In genomic region chr20:2509794-2510193, GRCh38 we compare ENCODE assay signal across 10 cellular contexts. TPM values are rescaled to one million over a fixed set of nuclear protein-coding genes. Genes with fewer than 3 reads are reported as not detected.
DNase-seq lines count a peak whose midpoint lies in the region; ATAC-seq and TF ChIP-seq lines count a peak whose summit lies in the region.
"Had no signal": no experiment of that assay in that cellular context is flagged by ENCODE, and none has a peak within 500 bp of the region (broad histone marks: within the 10 kb centered on the region; RNA-seq: fewer than 3 reads in every experiment).

No MANE protein-coding gene starts in this region.

- H2BK120ac ChIP-seq in mesendoderm (ENCODE audit: low read depth, low read length), result no peak overlapping the region

- in situ Hi-C loops in ACHN (cut with HindIII; ENCODE audit: low pct_ligation_motif_present, low pct_unique_long_range_greater_than_20kb, low sequenced_read_pairs), result no loop called here

- H2BK5ac ChIP-seq in mesendoderm (ENCODE audit: low read length), result no peak overlapping the region

- H3K4me3 Mint-ChIP-seq in stimulated activated naive CD8-positive, alpha-beta T cell treated with anti-CD3 and anti-CD28 coated beads, Interleukin-15, Interleukin-2, amounts not matched to agents 100 ng/mL and 50 ng/mL, for 24 hours, result peak overlapping the region; percentile 97
- peak overlapping the region in 1 of 2 donors; percentile 97 for H3K4me3 Mint-ChIP-seq in stimulated activated naive CD8-positive, alpha-beta T cell treated with anti-CD3 and anti-CD28 coated beads, Interleukin-15, amount 100 ng/mL, for 72 hours
- H3K4me3 Mint-ChIP-seq in activated T-helper 2 cell treated with anti-CD3 and anti-CD28 coated beads, Interferon-gamma antibody, Interleukin-2, Interleukin-4, amounts not matched to agents 10 μg/mL and 5 μg/mL and 100 μg/mL, durations not matched to agents 14 hours and 24 hours and 36 hours (ENCODE audit: low read depth), result peak overlapping the region; percentile 41

- no peak overlapping the region for H3K4ac ChIP-seq in mesendoderm (ENCODE audit: low read depth, low read length)

- no peak overlapping the region for H3K4me2 ChIP-seq in mesendoderm (ENCODE audit: low read length)

- peaks cover 19% of the 10 kb centered on the region for H3K4me1 Mint-ChIP-seq in stimulated activated naive CD8-positive, alpha-beta T cell treated with anti-CD3 and anti-CD28 coated beads, Interleukin-15, Interleukin-2, amounts not matched to agents 100 ng/mL and 50 ng/mL, for 24 hours (ENCODE audit: low read depth)
- peaks cover 11% of the 10 kb centered on the region for H3K4me1 Mint-ChIP-seq in stimulated activated naive CD8-positive, alpha-beta T cell treated with anti-CD3 and anti-CD28 coated beads, Interleukin-15, amount 100 ng/mL, for 72 hours
- H3K4me1 Mint-ChIP-seq in activated T-helper 2 cell treated with anti-CD3 and anti-CD28 coated beads, Interferon-gamma antibody, Interleukin-2, Interleukin-4, amounts not matched to agents 10 μg/mL and 5 μg/mL and 100 μg/mL, durations not matched to agents 14 hours and 24 hours and 36 hours (ENCODE audit: low read depth), result peaks cover 8% of the 10 kb centered on the region

- peaks cover 8% of the 10 kb centered on the region for H3K4me1 ChIP-seq in mesendoderm (ENCODE audit: control insufficient read depth, low read depth, low read length)

- peaks cover 1% of the 10 kb centered on the region for H3K79me1 ChIP-seq in mesendoderm (ENCODE audit: low read length)

- no peak for ATAC-seq in stimulated activated naive CD8-positive, alpha-beta T cell treated with anti-CD3 and anti-CD28 coated beads, Interleukin-15, amount 100 ng/mL, for 72 hours
- no peak for ATAC-seq in HG03342 (IDR thresholded peaks at IDR 0.05; ENCODE audit: unreplicated experiment)
- no peak for ATAC-seq in GM19324 (IDR thresholded peaks at IDR 0.05; ENCODE audit: low FRiP score, unreplicated experiment)
- no peak for ATAC-seq in omental fat pad (ENCODE audit: low FRiP score)

- no peaks in the 10 kb centered on the region for H3K36me3 Mint-ChIP-seq in stimulated activated naive CD8-positive, alpha-beta T cell treated with anti-CD3 and anti-CD28 coated beads, Interleukin-15, Interleukin-2, amounts not matched to agents 100 ng/mL and 50 ng/mL, for 24 hours (ENCODE audit: low read depth)
- peaks cover 12% of the 10 kb centered on the region for H3K36me3 Mint-ChIP-seq in activated T-helper 2 cell treated with anti-CD3 and anti-CD28 coated beads, Interferon-gamma antibody, Interleukin-2, Interleukin-4, amounts not matched to agents 10 μg/mL and 5 μg/mL and 100 μg/mL, durations not matched to agents 14 hours and 24 hours and 36 hours (ENCODE audit: low read depth)

- no peak overlapping the region for H4K8ac ChIP-seq in mesendoderm (ENCODE audit: low read depth, low read length)

- H3K9ac ChIP-seq in mesendoderm (ENCODE audit: low read length), result no peak overlapping the region

- peaks cover 10% of the 10 kb centered on the region for H3K27me3 Mint-ChIP-seq in stimulated activated naive CD8-positive, alpha-beta T cell treated with anti-CD3 and anti-CD28 coated beads, Interleukin-15, Interleukin-2, amounts not matched to agents 100 ng/mL and 50 ng/mL, for 24 hours
- no peaks in the 10 kb centered on the region for H3K27me3 Mint-ChIP-seq in stimulated activated naive CD8-positive, alpha-beta T cell treated with anti-CD3 and anti-CD28 coated beads, Interleukin-15, amount 100 ng/mL, for 72 hours
- H3K27me3 Mint-ChIP-seq in activated T-helper 2 cell treated with anti-CD3 and anti-CD28 coated beads, Interferon-gamma antibody, Interleukin-2, Interleukin-4, amounts not matched to agents 10 μg/mL and 5 μg/mL and 100 μg/mL, durations not matched to agents 14 hours and 24 hours and 36 hours (ENCODE audit: low read depth), result peaks cover 17% of the 10 kb centered on the region

- H3K27ac ChIP-seq in mesendoderm (ENCODE audit: low read depth, low read length), result no peak overlapping the region

- no peak for TF ChIP-seq CTCF in omental fat pad (IDR thresholded peaks at IDR 0.05)

- H2AK5ac ChIP-seq in mesendoderm (ENCODE audit: low read length), result no peak overlapping the region

- no peaks in the 10 kb centered on the region for H3K9me3 Mint-ChIP-seq in stimulated activated naive CD8-positive, alpha-beta T cell treated with anti-CD3 and anti-CD28 coated beads, Interleukin-15, Interleukin-2, amounts not matched to agents 100 ng/mL and 50 ng/mL, for 24 hours
- H3K9me3 Mint-ChIP-seq in stimulated activated naive CD8-positive, alpha-beta T cell treated with anti-CD3 and anti-CD28 coated beads, Interleukin-15, amount 100 ng/mL, for 72 hours, result no peaks in the 10 kb centered on the region
- peaks cover 4% of the 10 kb centered on the region for H3K9me3 Mint-ChIP-seq in activated T-helper 2 cell treated with anti-CD3 and anti-CD28 coated beads, Interferon-gamma antibody, Interleukin-2, Interleukin-4, amounts not matched to agents 10 μg/mL and 5 μg/mL and 100 μg/mL, durations not matched to agents 14 hours and 24 hours and 36 hours
- H3K9me3 Mint-ChIP-seq: activated naive CD8-positive, alpha-beta T cell treated with anti-CD3 and anti-CD28 coated beads, Interleukin-2, amount 10 ng/mL, durations not matched to agents 7 days and 5 days had no signal

- H3K23ac ChIP-seq in mesendoderm (ENCODE audit: low read length), result no peak overlapping the region

- no peaks in the 10 kb centered on the region for H3K79me2 ChIP-seq in mesendoderm (ENCODE audit: control insufficient read depth, insufficient read depth, low read length)

- no CpG with 5 or more reads among the region's 3 CpGs for WGBS in mesendoderm (ENCODE audit: extremely low coverage, insufficient coverage, low lambda C conversion rate)

- no peak overlapping the region for H4K5ac ChIP-seq in mesendoderm (ENCODE audit: low read length)

- no peak overlapping the region for H3K27ac Mint-ChIP-seq in stimulated activated naive CD8-positive, alpha-beta T cell treated with anti-CD3 and anti-CD28 coated beads, Interleukin-15, Interleukin-2, amounts not matched to agents 100 ng/mL and 50 ng/mL, for 24 hours
- H3K27ac Mint-ChIP-seq in stimulated activated naive CD8-positive, alpha-beta T cell treated with anti-CD3 and anti-CD28 coated beads, Interleukin-15, amount 100 ng/mL, for 72 hours, result no peak overlapping the region
- H3K27ac Mint-ChIP-seq in activated T-helper 2 cell treated with anti-CD3 and anti-CD28 coated beads, Interferon-gamma antibody, Interleukin-2, Interleukin-4, amounts not matched to agents 10 μg/mL and 5 μg/mL and 100 μg/mL, durations not matched to agents 14 hours and 24 hours and 36 hours, result no peak overlapping the region

- H3K4me3 ChIP-seq in mesendoderm (ENCODE audit: low read length), result no peak overlapping the region

- no peak overlapping the region for H3K18ac ChIP-seq in mesendoderm (ENCODE audit: low read length)

- H3K36me3 ChIP-seq in mesendoderm (ENCODE audit: control insufficient read depth, insufficient read depth, low read length), result no peaks in the 10 kb centered on the region

- intact Hi-C loops in activated T-helper 2 cell treated with anti-CD3 and anti-CD28 coated beads, Interferon-gamma antibody, Interleukin-2, Interleukin-4, amounts not matched to agents 10 μg/mL and 5 μg/mL and 100 μg/mL, durations not matched to agents 14 hours and 24 hours and 36 hours (cut with micrococcal nuclease), result loop anchor here (1.0 to 5.0 kb wide), 2 partner anchors 16 to 37 kb away; partner anchors contain the start of gene SNRPB

- H3K27me3 ChIP-seq in mesendoderm (ENCODE audit: insufficient read depth, low read length, poor library complexity), result peaks cover 4% of the 10 kb centered on the region

- no peak overlapping the region for H3K56ac ChIP-seq in mesendoderm (ENCODE audit: low read length)

- DNase-seq in stimulated activated naive CD8-positive, alpha-beta T cell treated with anti-CD3 and anti-CD28 coated beads, Interleukin-15, amount 100 ng/mL, for 72 hours, result no peak
- no peak for DNase-seq in activated T-helper 2 cell treated with anti-CD3 and anti-CD28 coated beads, Interferon-gamma antibody, Interleukin-2, Interleukin-4, amounts not matched to agents 10 μg/mL and 5 μg/mL and 100 μg/mL, durations not matched to agents 14 hours and 24 hours and 36 hours (ENCODE audit: low spot score)
- peak; percentile 83 for DNase-seq in mesendoderm
- DNase-seq in ACHN, result no peak
- no peak for DNase-seq in omental fat pad (ENCODE audit: low spot score)
- DNase-seq: activated naive CD8-positive, alpha-beta T cell treated with anti-CD3 and anti-CD28 coated beads, Interleukin-2, amount 10 ng/mL, durations not matched to agents 7 days and 5 days had no signal

- H2BK15ac ChIP-seq in mesendoderm (replicated peaks; ENCODE audit: low read depth), result no peak overlapping the region

RNA-seq across cellular contexts. Expression of gene ZNF343, which starts 1.1 kb away (rescaled TPM):
- total RNA-seq in activated T-helper 2 cell treated with anti-CD3 and anti-CD28 coated beads, Interferon-gamma antibody, Interleukin-2, Interleukin-4, amounts not matched to agents 10 μg/mL and 5 μg/mL and 100 μg/mL, durations not matched to agents 14 hours and 24 hours and 36 hours, result 13.5 and 15.4 TPM in 2 replicates
- polyA plus RNA-seq in mesendoderm (2013, experiment 1 of 2), result 1.4 TPM
- polyA plus RNA-seq in mesendoderm (2013, experiment 2 of 2), result 1.2 TPM
- 10 to 100 TPM in 1 of 4 donors, 1 to 10 TPM in 3; 6.8 to 14.8 (median 8.4) TPM for total RNA-seq in omental fat pad

RNA-seq across cellular contexts. Expression of gene TMC2, which starts 26.6 kb away (rescaled TPM):
- total RNA-seq in activated T-helper 2 cell treated with anti-CD3 and anti-CD28 coated beads, Interferon-gamma antibody, Interleukin-2, Interleukin-4, amounts not matched to agents 10 μg/mL and 5 μg/mL and 100 μg/mL, durations not matched to agents 14 hours and 24 hours and 36 hours, result not detected in 2 replicates
- not detected for polyA plus RNA-seq in mesendoderm (2013, experiment 1 of 2)
- 0.01 TPM for polyA plus RNA-seq in mesendoderm (2013, experiment 2 of 2)
- under 1 TPM; 0.32 to 0.88 (median 0.53) TPM for total RNA-seq in omental fat pad
- total RNA-seq: activated naive CD8-positive, alpha-beta T cell treated with anti-CD3 and anti-CD28 coated beads, Interleukin-2, amount 10 ng/mL, durations not matched to agents 7 days and 5 days; NCI-H460 had no signal

RNA-seq across cellular contexts. Expression of gene SNRPB, which starts 39.2 kb away (rescaled TPM):
- 506 and 513 TPM in 2 replicates for total RNA-seq in activated T-helper 2 cell treated with anti-CD3 and anti-CD28 coated beads, Interferon-gamma antibody, Interleukin-2, Interleukin-4, amounts not matched to agents 10 μg/mL and 5 μg/mL and 100 μg/mL, durations not matched to agents 14 hours and 24 hours and 36 hours
- 487 TPM for polyA plus RNA-seq in mesendoderm (2013, experiment 1 of 2)
- polyA plus RNA-seq in mesendoderm (2013, experiment 2 of 2), result 482 TPM
- total RNA-seq in omental fat pad, result 100 to 1,000 TPM; 119 to 267 (median 170) TPM
